Comparison of ENCODE assay signal across 14 cellular contexts in genomic region chr9:22158275-22158674, GRCh38.
DNase-seq lines count a peak whose midpoint lies in the region; ATAC-seq, FAIRE-seq and TF ChIP-seq lines count a peak whose summit lies in the region.
"Had no signal": no experiment of that assay in that cellular context is flagged by ENCODE, and none has a peak within 500 bp of the region (broad histone marks: within the 10 kb centered on the region; RNA-seq: fewer than 3 reads in every experiment).

No MANE protein-coding gene starts in this region.

- peak overlapping the region; percentile 53; the same call in 1 of the 2 replicates for H3K23ac ChIP-seq in IMR-90 (ENCODE audit: low read depth, low read length)

- H3K79me1 ChIP-seq in IMR-90 (ENCODE audit: low read depth in 1 of 2, low read length in 2 of 2) = no peaks in the 10 kb centered on the region

- no peaks in the 10 kb centered on the region for H3K27me3 ChIP-seq in IMR-90 (ENCODE audit: control insufficient read depth, insufficient read depth, low read length)
- H3K27me3 ChIP-seq in keratinocyte (ENCODE audit: control insufficient read depth, extremely low read depth, insufficient read depth, low read length) = no peaks in the 10 kb centered on the region
- H3K27me3 ChIP-seq in suprapubic skin = no peaks in the 10 kb centered on the region
- H3K27me3 ChIP-seq: pancreas, testis had no signal

- H3K56ac ChIP-seq in IMR-90 (ENCODE audit: extremely low read depth, insufficient read depth, low read length) = no peak overlapping the region

- H4K5ac ChIP-seq in IMR-90 (ENCODE audit: low read depth, low read length) = no peak overlapping the region

- no peak for ATAC-seq in IMR-90 (ENCODE audit: low read depth)
- no peak for ATAC-seq in GM18873 (IDR thresholded peaks at IDR 0.05; ENCODE audit: low FRiP score, unreplicated experiment)
- ATAC-seq in HG02973 (IDR thresholded peaks at IDR 0.05; ENCODE audit: unreplicated experiment) = no peak

- dilution Hi-C loops in IMR-90 (cut with HindIII; ENCODE audit: low sequenced_read_pairs, unreplicated experiment) (no loop called here), keratinocyte (cut with MboI; ENCODE audit: extremely low pct_ligation_motif_present, low sequenced_read_pairs) (no loop called here)

- H3K4me2 ChIP-seq in IMR-90 (ENCODE audit: low read depth, low read length) = no peak overlapping the region
- H3K4me2 ChIP-seq in keratinocyte (ENCODE audit: control insufficient read depth, extremely low read depth, insufficient read depth, low read depth, low read length) = peak overlapping the region; percentile 66

- H4K91ac ChIP-seq in IMR-90 (ENCODE audit: insufficient read depth, low read depth, low read length) = no peak overlapping the region

- H3K4me3 ChIP-seq in IMR-90 (ENCODE audit: insufficient read depth, low read depth, low read length) = no peak overlapping the region
- H3K4me3 ChIP-seq in keratinocyte (ENCODE audit: control insufficient read depth in 2 of 3, extremely low read depth in 1 of 3, insufficient read depth in 2 of 3, low read depth in 1 of 3, low read length in 3 of 3) = no peak overlapping the region
- no peak overlapping the region for H3K4me3 ChIP-seq in suprapubic skin
- H3K4me3 ChIP-seq: pancreas, testis had no signal

- peak overlapping the region; percentile 34; the same call in 1 of the 2 replicates for H3K4ac ChIP-seq in IMR-90 (ENCODE audit: low read depth, low read length)

- H3K9me1 ChIP-seq in IMR-90 (ENCODE audit: insufficient read depth, low read length) (no peaks in the 10 kb centered on the region), keratinocyte (ENCODE audit: control insufficient read depth, extremely low read depth, insufficient read depth, low read length) (no peaks in the 10 kb centered on the region)

- no peak overlapping the region for H2AK9ac ChIP-seq in IMR-90 (replicated peaks; ENCODE audit: low read depth, low read length, poor library complexity)

- no peak overlapping the region for H3K9ac ChIP-seq in IMR-90 (ENCODE audit: low read depth, low read length)
- peak overlapping the region; percentile 10 for H3K9ac ChIP-seq in keratinocyte (ENCODE audit: control insufficient read depth, extremely low read depth, insufficient read depth, low read length)

- H2BK15ac ChIP-seq in IMR-90 (ENCODE audit: low read depth, low read length) = no peak overlapping the region

- in situ Hi-C loops in IMR-90 (cut with MboI; ENCODE audit: low sequenced_read_pairs) = no loop called here
- in situ Hi-C loops in G401 (cut with HindIII; ENCODE audit: low sequenced_read_pairs) = no loop called here

- no peaks in the 10 kb centered on the region for H3K9me3 ChIP-seq in IMR-90 (ENCODE audit: control insufficient read depth, insufficient read depth, low read length)
- no peaks in the 10 kb centered on the region for H3K9me3 ChIP-seq in keratinocyte (ENCODE audit: control insufficient read depth, low read depth, low read length)
- no peaks in the 10 kb centered on the region for H3K9me3 ChIP-seq in suprapubic skin
- H3K9me3 ChIP-seq: pancreas, testis had no signal

- TF ChIP-seq RAD21 in IMR-90 (IDR thresholded peaks at IDR 0.05; ENCODE audit: low read length) = no peak

- no peak overlapping the region for H2AK5ac ChIP-seq in IMR-90 (ENCODE audit: low read depth, low read length)

- no peak for TF ChIP-seq POLR2A in IMR-90 (IDR thresholded peaks at IDR 0.05; ENCODE audit: low read depth, low read length)
- TF ChIP-seq POLR2A in suprapubic skin (IDR thresholded peaks at IDR 0.05) = no peak

- H2BK120ac ChIP-seq in IMR-90 (ENCODE audit: low read depth, low read length) = peak overlapping the region; percentile 75

- H4K8ac ChIP-seq in IMR-90 (ENCODE audit: low read depth in 2 of 2, low read length in 2 of 2) = peak overlapping the region in 1 of 2 experiments; percentile 67; a peak in 1 of 4 replicates

- no peaks in the 10 kb centered on the region for H3K79me2 ChIP-seq in keratinocyte (ENCODE audit: control insufficient read depth, insufficient read depth, low read length)

- TF ChIP-seq EP300 in suprapubic skin (IDR thresholded peaks at IDR 0.05) = no peak

- H3K27ac ChIP-seq in IMR-90 (ENCODE audit: insufficient read depth, low read length) = no peak overlapping the region
- H3K27ac ChIP-seq in keratinocyte (ENCODE audit: control insufficient read depth, insufficient read depth, low read length) = peak overlapping the region; percentile 40
- peak overlapping the region; percentile 43 for H3K27ac ChIP-seq in suprapubic skin
- H3K27ac ChIP-seq: testis, VCaP had no signal

- POLR2A ChIA-PET in IMR-90 (lab: Charles Lee; ENCODE audit: unreplicated experiment) = interaction anchor here (1.2 kb wide), 1 partner anchor 74 kb away, joined by 3 read pairs; no protein-coding TSS in a partner anchor

- peak; percentile 75 for FAIRE-seq in keratinocyte (lab: Jason Lieb, UNC)
- FAIRE-seq: pancreas had no signal

- TF ChIP-seq CTCF in IMR-90 (conservative IDR thresholded peaks at IDR 0.05; ENCODE audit: low read depth, low read length) (no peak), keratinocyte (optimal IDR thresholded peaks at IDR 0.05 in 1 of 3, IDR thresholded peaks at IDR 0.05 in 1 of 3, conservative IDR thresholded peaks at IDR 0.05 in 1 of 3; ENCODE audit: extremely low read depth in 1 of 3, insufficient read depth in 2 of 3, low read length in 3 of 3) (no peak), suprapubic skin (IDR thresholded peaks at IDR 0.05) (no peak)

- CTCF ChIA-PET in IMR-90 (lab: Yijun Ruan, JAX) = no interaction called here

- H3K4me1 ChIP-seq in IMR-90 (ENCODE audit: control insufficient read depth, insufficient read depth, low read length) (peaks cover 3% of the 10 kb centered on the region; the same call in 1 of the 2 replicates), keratinocyte (ENCODE audit: control insufficient read depth, extremely low read depth, insufficient read depth, low read length) (peaks cover 29% of the 10 kb centered on the region), suprapubic skin (peaks cover 29% of the 10 kb centered on the region)
- H3K4me1 ChIP-seq: testis had no signal

- peak overlapping the region; percentile 56; the same call in 1 of the 2 replicates for H2BK20ac ChIP-seq in IMR-90 (ENCODE audit: low read depth, low read length)

- no peak overlapping the region for H3K18ac ChIP-seq in IMR-90 (ENCODE audit: low read depth, low read length)

- intact Hi-C loops in IMR-90 (cut with micrococcal nuclease) = no loop called here

- H2BK5ac ChIP-seq in IMR-90 (ENCODE audit: low read depth, low read length, poor library complexity, severe bottlenecking) = peak overlapping the region; percentile 38

- DNase-seq in IMR-90 (peak; percentile 12), amniotic epithelial cell (ENCODE audit: low read depth) (peak; percentile 64), keratinocyte (ENCODE audit: low read depth, low spot score) (no peak), suprapubic skin (ENCODE audit: low spot score in 2 of 2) (no peak), G401 (ENCODE audit: low spot score) (no peak)
- DNase-seq: activated naive CD8-positive, alpha-beta T cell treated with anti-CD3 and anti-CD28 coated beads for 36 hours; DMS53; NCI-H1105 treated with DMSO at 0.1 percent for 48 hours; NCI-H82 had no signal

- BruUV-seq in IMR-90 (replicated peaks; lab: Mats Ljungman, UMichigan) = no TSS peak

- H3K14ac ChIP-seq in IMR-90 (replicated peaks; ENCODE audit: low read depth, low read length) = peak overlapping the region; percentile 62; the same call in 1 of the 2 replicates

- H2AFZ ChIP-seq in IMR-90 (replicated peaks; ENCODE audit: low read length, poor library complexity) = no peak overlapping the region
- H2AFZ ChIP-seq in keratinocyte (ENCODE audit: control insufficient read depth, low read length) = no peak overlapping the region

- no peaks in the 10 kb centered on the region for H3K36me3 ChIP-seq in IMR-90 (ENCODE audit: control insufficient read depth, insufficient read depth, low read length)
- no peaks in the 10 kb centered on the region for H3K36me3 ChIP-seq in keratinocyte (ENCODE audit: control insufficient read depth in 2 of 2, extremely low read depth in 1 of 2, insufficient read depth in 2 of 2, low read length in 2 of 2)
- H3K36me3 ChIP-seq in suprapubic skin = no peaks in the 10 kb centered on the region
- H3K36me3 ChIP-seq: pancreas had no signal

- H4K20me1 ChIP-seq in IMR-90 (ENCODE audit: insufficient read depth, low read length) = no peaks in the 10 kb centered on the region
- no peaks in the 10 kb centered on the region for H4K20me1 ChIP-seq in keratinocyte (ENCODE audit: control insufficient read depth, extremely low read depth, insufficient read depth, low read length)

TF ChIP-seq in IMR-90, 13 proteins besides CTCF, POLR2A, EP300 and RAD21:
- peak; percentile 79 for TF ChIP-seq MAFK (IDR thresholded peaks at IDR 0.05; ENCODE audit: low read depth, low read length)
- no peak for TF ChIP-seq SMC3 (IDR thresholded peaks at IDR 0.05; ENCODE audit: low read depth, low read length)
- no peak for TF ChIP-seq MAZ (IDR thresholded peaks at IDR 0.05; ENCODE audit: borderline replicate concordance, low read depth, low read length)
- TF ChIP-seq CHD1 (IDR thresholded peaks at IDR 0.05; ENCODE audit: low read depth, low read length) = no peak

Comparison
In these comparisons a context has a peak if more than half of its experiments do, and no peak if none do; other contexts are left out.
1. DNase-seq: peak in IMR-90 (single experiment) and amniotic epithelial cell (single experiment); none in keratinocyte (single experiment), suprapubic skin (0 of 2) and G401 (single experiment).